ENCODE assay signal across 27 cellular contexts in genomic region chr12:47025349-47025748, GRCh38. TPM values are rescaled to one million over a fixed set of nuclear protein-coding genes. Genes with fewer than 3 reads are reported as not detected.
DNase-seq lines count a peak whose midpoint lies in the region.
"Had no signal": no experiment of that assay in that cellular context is flagged by ENCODE, and none has a peak within 500 bp of the region (broad histone marks: within the 10 kb centered on the region; RNA-seq: fewer than 3 reads in every experiment).

No MANE protein-coding gene starts in this region.

- H3K27me3 ChIP-seq in SJSA1 (replicated peaks) = no peaks in the 10 kb centered on the region; the same call in 1 of the 2 replicates
- H3K27me3 ChIP-seq: BLaER1; BLaER1 treated with 17β-estradiol and CSF1 and Interleukin-3, amounts not matched to agents 10 nM and 100 nM had no signal

- H3K27ac ChIP-seq in SJSA1 = no peak overlapping the region
- H3K27ac ChIP-seq: 22Rv1; A549; BLaER1; BLaER1 treated with 17β-estradiol and CSF1 and Interleukin-3, amounts not matched to agents 10 nM and 100 nM; C4-2B had no signal

- 0 out of 2 replicates have a peak, but pooled peaks cover 2% of the 10 kb centered on the region for H3K9me3 ChIP-seq in SJSA1 (replicated peaks)
- H3K9me3 ChIP-seq: A549; BE2C; BLaER1; BLaER1 treated with 17β-estradiol and CSF1 and Interleukin-3, amounts not matched to agents 10 nM and 100 nM; Caco-2 had no signal

- H3K4me3 ChIP-seq in SJSA1 = no peak overlapping the region
- H3K4me3 ChIP-seq: A549; BLaER1; BLaER1 treated with 17β-estradiol and CSF1 and Interleukin-3, amounts not matched to agents 10 nM and 100 nM had no signal

- H3K36me3 ChIP-seq in SJSA1 = no peaks in the 10 kb centered on the region
- H3K36me3 ChIP-seq: BE2C; BLaER1; BLaER1 treated with 17β-estradiol and CSF1 and Interleukin-3, amounts not matched to agents 10 nM and 100 nM had no signal

- peaks cover 42% of the 10 kb centered on the region for H3K4me1 ChIP-seq in SJSA1 (replicated peaks)
- H3K4me1 ChIP-seq: BE2C, BLaER1 had no signal

- DNase-seq in SJSA1 (ENCODE audit: low read depth in 1 of 2, low spot score in 2 of 2) (peak; percentile 53 to 55), activated gamma-delta T cell (lab: John Stamatoyannopoulos, UW) (no peak)
- DNase-seq: 8988T; ACHN; AML-193; BE2C; C1 segment of cervical spinal cord; Caco-2; Calu3; CD4-positive, alpha-beta memory T cell; CD4-positive, alpha-beta T cell; CD4-positive, CD25-positive, alpha-beta regulatory T cell; CD8-positive, alpha-beta memory T cell; CD8-positive, alpha-beta T cell; COR-L47; DMS 273 treated with DMSO at 0.1 percent for 48 hours; DMS153; DMS53; DMS79; DMS79 treated with DMSO at 0.1 percent for 48 hours; DND-41; EL had no signal

RNA-seq across cellular contexts. Expression of gene PCED1B, which starts 54.1 kb away (rescaled TPM):
- 0.39 and 13.1 TPM in 2 replicates for total RNA-seq in SJSA1 (2014; rRNA removed; shearing (Covaris generic))

RNA-seq across cellular contexts. Expression of gene AMIGO2, which starts 54.4 kb away (rescaled TPM):
- 19.0 and 19.3 TPM in 2 replicates for total RNA-seq in SJSA1 (2014; rRNA removed; shearing (Covaris generic))
